In genomic region chr9:35115680-35116538, GRCh38 we compare ENCODE assay signal across 9 cellular contexts. TPM values are rescaled to one million over a fixed set of nuclear protein-coding genes. Genes with fewer than 3 reads are reported as not detected.
DNase-seq lines count a peak whose midpoint lies in the region; ATAC-seq, FAIRE-seq and TF ChIP-seq lines count a peak whose summit lies in the region.
"Had no signal": no experiment of that assay in that cellular context is flagged by ENCODE, and none has a peak within 500 bp of the region (broad histone marks: within the 10 kb centered on the region; RNA-seq: fewer than 3 reads in every experiment).

Gene ATOSB, minus strand, starts transcription at chr9:35115862. Its CDS starts 7,588 bp downstream, at chr9:35108274.

- no peaks in the 10 kb centered on the region for H3K9me1 ChIP-seq in keratinocyte (ENCODE audit: control insufficient read depth, extremely low read depth, insufficient read depth, low read length)

- no peak for TF ChIP-seq CTCF in AG09319 (IDR thresholded peaks at IDR 0.05; ENCODE audit: low read depth, low read length)
- TF ChIP-seq CTCF in keratinocyte (optimal IDR thresholded peaks at IDR 0.05 in 1 of 3, IDR thresholded peaks at IDR 0.05 in 1 of 3, conservative IDR thresholded peaks at IDR 0.05 in 1 of 3; ENCODE audit: extremely low read depth in 1 of 3, insufficient read depth in 2 of 3, low read length in 3 of 3) = no peak

- H3K9me3 ChIP-seq in keratinocyte (ENCODE audit: control insufficient read depth, low read depth, low read length) = no peaks in the 10 kb centered on the region

- peak within 1 kb of the TSS; percentile 69 for H3K9ac ChIP-seq in keratinocyte (ENCODE audit: control insufficient read depth, extremely low read depth, insufficient read depth, low read length)

- peak; percentile 62 for FAIRE-seq in keratinocyte (lab: Jason Lieb, UNC)
- FAIRE-seq: colon had no signal

- H3K4me3 ChIP-seq in keratinocyte (ENCODE audit: control insufficient read depth in 2 of 3, extremely low read depth in 1 of 3, insufficient read depth in 2 of 3, low read depth in 1 of 3, low read length in 3 of 3) = peak within 1 kb of the TSS; percentile 64 to 84 (median 82)

- H3K36me3 ChIP-seq in keratinocyte (ENCODE audit: control insufficient read depth in 2 of 2, extremely low read depth in 1 of 2, insufficient read depth in 2 of 2, low read length in 2 of 2) = no peaks in the 10 kb centered on the region

- ATAC-seq in GM19035 (IDR thresholded peaks at IDR 0.05; ENCODE audit: unreplicated experiment) = peak; percentile 58
- peak; percentile 67 for ATAC-seq in HG03354 (IDR thresholded peaks at IDR 0.05; ENCODE audit: poor library complexity, severe bottlenecking, unreplicated experiment)
- peak; percentile 70 to 77 for ATAC-seq in activated CD4-positive, CD25-positive, alpha-beta regulatory T cell treated with anti-CD3 and anti-CD28 coated beads, Interleukin-2, amount 50 U/mL, for 24 hours

- peak within 1 kb of the TSS; percentile 99 for H3K4me2 ChIP-seq in keratinocyte (ENCODE audit: control insufficient read depth, extremely low read depth, insufficient read depth, low read depth, low read length)

- peaks cover 23% of the 10 kb centered on the region for H3K79me2 ChIP-seq in keratinocyte (ENCODE audit: control insufficient read depth, insufficient read depth, low read length)

- H3K27ac ChIP-seq in keratinocyte (ENCODE audit: control insufficient read depth, insufficient read depth, low read length) = peak within 1 kb of the TSS; percentile 84

- peak within 1 kb of the TSS; percentile 92 for H2AFZ ChIP-seq in keratinocyte (ENCODE audit: control insufficient read depth, low read length)

- DNase-seq in AG09319 (ENCODE audit: extremely low read depth, low read depth) = peak; percentile 90
- DNase-seq in NCI-H446 treated with DMSO at 0.1 percent for 48 hours (lab: John Stamatoyannopoulos, UW) = peak; percentile 98
- DNase-seq in cerebellar nuclear complex (lab: John Stamatoyannopoulos, UW) = peak; percentile 55 to 71
- DNase-seq in keratinocyte (ENCODE audit: low read depth, low spot score) = peak; percentile 88
- DNase-seq in stimulated activated CD4-positive, alpha-beta T cell treated with anti-CD3 and anti-CD28 coated beads, Interleukin-15, amount 100 ng/mL, for 1 hour (ENCODE audit: low read depth in 1 of 2, low spot score in 1 of 2) = peak; percentile 73 to 86

- dilution Hi-C loops in keratinocyte (cut with MboI; ENCODE audit: extremely low pct_ligation_motif_present, low sequenced_read_pairs) = no loop called here

- H3K27me3 ChIP-seq in keratinocyte (ENCODE audit: control insufficient read depth, extremely low read depth, insufficient read depth, low read length) = no peaks in the 10 kb centered on the region

- no peaks in the 10 kb centered on the region for H4K20me1 ChIP-seq in keratinocyte (ENCODE audit: control insufficient read depth, extremely low read depth, insufficient read depth, low read length)

- peaks cover 32% of the 10 kb centered on the region for H3K4me1 ChIP-seq in keratinocyte (ENCODE audit: control insufficient read depth, extremely low read depth, insufficient read depth, low read length)

RNA-seq across cellular contexts. Expression of gene ATOSB, which starts in this region (rescaled TPM):
- 32.7 to 51.3 TPM (median 39.4 TPM) in 3 replicates for polyA plus RNA-seq in keratinocyte
- 6.2 TPM for polyA plus RNA-seq in keratinocyte (2011; ENCODE audit: low read depth)
- polyA plus RNA-seq in keratinocyte (2011; cell fraction: cytosol; rRNA removed) = 43.2 and 52.8 TPM in 2 replicates
- 67.9 and 80.4 TPM in 2 replicates for polyA plus RNA-seq in keratinocyte (2011; cell fraction: nucleus; rRNA removed)
- polyA plus RNA-seq in keratinocyte (2012; ENCODE audit: low replicate concordance) = 19.0 and 29.9 TPM in 2 replicates
- 29.3 to 47.8 TPM (median 40.4 TPM) in 3 replicates for polyA minus RNA-seq in keratinocyte
- 44.1 TPM for polyA minus RNA-seq in keratinocyte (2011; cell fraction: cytosol; rRNA and poly(A)+ RNA removed)
- 30.5 and 37.5 TPM in 2 replicates for polyA minus RNA-seq in keratinocyte (2011; cell fraction: nucleus; rRNA and poly(A)+ RNA removed)

Comparison
In these comparisons a context has a peak if more than half of its experiments do, and no peak if none do; other contexts are left out.
1. Peak in every context shown above with its lines: DNase-seq, ATAC-seq, H3K4me3 ChIP-seq and H3K27ac ChIP-seq.